In the genomic region with DNA sequence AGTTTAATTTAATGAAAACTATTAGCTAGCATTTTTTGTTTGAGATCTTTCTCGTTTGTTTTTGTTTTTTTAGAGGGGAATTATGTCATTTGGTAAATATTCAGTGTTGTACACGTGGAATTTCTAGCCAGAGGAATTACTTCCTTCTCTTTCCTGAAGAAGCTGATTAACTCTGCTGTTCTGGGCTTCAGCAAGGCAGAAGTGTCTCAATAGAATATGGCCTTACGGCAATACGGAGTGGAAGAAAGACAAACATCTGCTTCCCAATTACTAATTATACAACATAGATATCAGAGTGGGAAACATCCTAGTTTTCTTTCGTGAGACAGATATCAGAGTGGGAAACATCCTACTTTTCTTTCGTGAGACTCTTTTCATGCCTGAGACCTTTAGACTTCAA, we compare ENCODE assay signal across 16 cellular contexts. TPM values are rescaled to one million over a fixed set of nuclear protein-coding genes. Genes with fewer than 3 reads are reported as not detected.
DNase-seq lines count a peak whose midpoint lies in the region; ATAC-seq, FAIRE-seq and TF ChIP-seq lines count a peak whose summit lies in the region.
"Had no signal": no experiment of that assay in that cellular context is flagged by ENCODE, and none has a peak within 500 bp of the region (broad histone marks: within the 10 kb centered on the region; RNA-seq: fewer than 3 reads in every experiment).

No MANE protein-coding gene starts in this region.

- H2AK5ac ChIP-seq in neuronal stem cell (ENCODE audit: low read depth, low read length), result no peak overlapping the region

- no peak overlapping the region for H2BK12ac ChIP-seq in neuronal stem cell (ENCODE audit: low read length)

- intact Hi-C loops in Caco-2 (cut with micrococcal nuclease; ENCODE audit: unreplicated experiment), result no loop called here

- POLR2A ChIA-PET in Caco-2 (lab: Charles Lee), result no interaction called here

- no peak overlapping the region for H4K91ac ChIP-seq in neuronal stem cell (ENCODE audit: low read depth, low read length, poor library complexity)

- H3K9me3 Mint-ChIP-seq in Caco-2 (ENCODE audit: unreplicated experiment), result no peaks in the 10 kb centered on the region

- H3K27ac ChIP-seq in neuronal stem cell (replicated peaks; ENCODE audit: low read length) (no peak overlapping the region), gastroesophageal sphincter (no peak overlapping the region)
- H3K27ac ChIP-seq: lower lobe of right lung had no signal

- no TSS peak for BruUV-seq in Caco-2 (replicated peaks; lab: Mats Ljungman, UMichigan)

- no CpG with 5 or more reads among the region's 6 CpGs for WGBS in neuronal stem cell (ENCODE audit: extremely low coverage in 2 of 2, insufficient read length in 2 of 2, insufficient replicate concordance in 1 of 2), 2 donors
- whole genome bisulfite sequencing in gastroesophageal sphincter (ENCODE audit: low coverage in 1 of 2), 2 donors, result 31 to 57% methylated on average over 6 of the region's 6 CpGs

- no peaks in the 10 kb centered on the region for H3K79me1 ChIP-seq in neuronal stem cell (ENCODE audit: low read depth, low read length)

- H4K8ac ChIP-seq in neuronal stem cell (ENCODE audit: low read depth, low read length), result no peak overlapping the region

- H3K36me3 ChIP-seq in Caco-2 (ENCODE audit: control insufficient read depth, insufficient read depth, low read length) (no peaks in the 10 kb centered on the region), neuronal stem cell (replicated peaks in 1 of 2; ENCODE audit: control insufficient read depth in 2 of 2, insufficient read depth in 2 of 2, low read length in 2 of 2) (no peaks in the 10 kb centered on the region), gastroesophageal sphincter (no peaks in the 10 kb centered on the region)
- H3K36me3 ChIP-seq: lower lobe of right lung had no signal

- H3K4me3 ChIP-seq in Caco-2 (ENCODE audit: low read depth, low read length), result no peak overlapping the region
- no peak overlapping the region for H3K4me3 ChIP-seq in neuronal stem cell (ENCODE audit: low read length in 2 of 2)
- no peak overlapping the region for H3K4me3 ChIP-seq in gastroesophageal sphincter
- H3K4me3 ChIP-seq: lower lobe of right lung had no signal

- no peak for ATAC-seq in GM18517 (IDR thresholded peaks at IDR 0.05; ENCODE audit: unreplicated experiment)
- ATAC-seq in gastroesophageal sphincter, result no peak
- ATAC-seq in GM18861 (IDR thresholded peaks at IDR 0.05; ENCODE audit: unreplicated experiment), result no peak
- ATAC-seq: naive thymus-derived CD8-positive, alpha-beta T cell; SK-N-SH treated with all-trans-retinoic acid at 6 μM for 48 hours had no signal

- FAIRE-seq in RCC 7860 (lab: Jason Lieb, UNC) (peak; percentile 75), endometrium (lab: Jason Lieb, UNC) (peak; percentile 94)

- no peaks in the 10 kb centered on the region for H3K27me3 Mint-ChIP-seq in Caco-2 (ENCODE audit: insufficient read depth, unreplicated experiment)

- no peak overlapping the region for H3K18ac ChIP-seq in neuronal stem cell (ENCODE audit: low read length)

- H3K9me3 ChIP-seq in Caco-2, result no peaks in the 10 kb centered on the region
- no peaks in the 10 kb centered on the region for H3K9me3 ChIP-seq in neuronal stem cell (replicated peaks in 1 of 2; ENCODE audit: control insufficient read depth in 2 of 2, insufficient read depth in 1 of 2, low read depth in 1 of 2, low read length in 2 of 2)
- no peaks in the 10 kb centered on the region for H3K9me3 ChIP-seq in gastroesophageal sphincter
- H3K9me3 ChIP-seq: lower lobe of right lung had no signal

- H2BK15ac ChIP-seq in neuronal stem cell (ENCODE audit: low read length), result no peak overlapping the region

- H3K4ac ChIP-seq in neuronal stem cell (ENCODE audit: low read length), result no peak overlapping the region

- H3K23ac ChIP-seq in neuronal stem cell (ENCODE audit: low read depth, low read length, poor library complexity), result no peak overlapping the region

- no peak overlapping the region for H2BK5ac ChIP-seq in neuronal stem cell (ENCODE audit: low read length)

- H2AFZ ChIP-seq in neuronal stem cell (ENCODE audit: low read length), result peak overlapping the region; percentile 0

- no peak overlapping the region for H3K9ac ChIP-seq in neuronal stem cell (ENCODE audit: low read depth, low read length, poor library complexity)

- no peak overlapping the region for H3K4me2 ChIP-seq in neuronal stem cell (ENCODE audit: insufficient read depth, low read length, poor library complexity, severe bottlenecking)

- TF ChIP-seq EP300 in gastroesophageal sphincter (IDR thresholded peaks at IDR 0.05), result no peak

- DNase-seq in Caco-2 (no peak), RCC 7860 (ENCODE audit: low spot score) (no peak), neuronal stem cell (ENCODE audit: low spot score) (no peak), T1000 (lab: John Stamatoyannopoulos, UW) (no peak)
- DNase-seq: activated CD4-positive, alpha-beta T cell treated with anti-CD3 and anti-CD28 coated beads for 48 hours; activated CD8-positive, alpha-beta memory T cell treated with anti-CD3 and anti-CD28 coated beads, Interleukin-2, amount 50 U/mL, for 4 hours; lower lobe of right lung; naive thymus-derived CD8-positive, alpha-beta T cell; NCI-H1048; NCI-H69; stimulated activated CD4-positive, alpha-beta T cell treated with anti-CD3 and anti-CD28 coated beads, Interleukin-2, amount 100 ng/mL, for 24 hours had no signal

- CTCF ChIA-PET in Caco-2 (lab: Charles Lee), result no interaction called here

- no peak overlapping the region for H3K14ac ChIP-seq in neuronal stem cell (ENCODE audit: low read length)

- H3K4me1 ChIP-seq in Caco-2 (0 out of 2 replicates have a peak, but pooled peaks cover 10% of the 10 kb centered on the region), neuronal stem cell (ENCODE audit: control insufficient read depth in 2 of 2, insufficient read depth in 1 of 2, low read depth in 1 of 2, low read length in 2 of 2) (no peaks in the 10 kb centered on the region), gastroesophageal sphincter (peaks cover 0 to 11% (median 3%) of the 10 kb centered on the region in 3 donors)
- H3K4me1 ChIP-seq: lower lobe of right lung had no signal

- no peaks in the 10 kb centered on the region for H3K27me3 ChIP-seq in Caco-2 (replicated peaks; ENCODE audit: control insufficient read depth, insufficient read depth, low read length)
- no peaks in the 10 kb centered on the region for H3K27me3 ChIP-seq in neuronal stem cell (ENCODE audit: control insufficient read depth in 3 of 3, insufficient read depth in 3 of 3, low read depth in 1 of 3, low read length in 3 of 3)
- no peaks in the 10 kb centered on the region for H3K27me3 ChIP-seq in gastroesophageal sphincter

- H2BK120ac ChIP-seq in neuronal stem cell (ENCODE audit: low read depth, low read length), result no peak overlapping the region

- H3K4me1 Mint-ChIP-seq in Caco-2 (ENCODE audit: low read depth, unreplicated experiment), result peaks cover 22% of the 10 kb centered on the region
- H3K4me1 Mint-ChIP-seq: naive thymus-derived CD8-positive, alpha-beta T cell had no signal

- TF ChIP-seq CTCF in Caco-2 (IDR thresholded peaks at IDR 0.05; ENCODE audit: insufficient read depth in 1 of 2, low read depth in 1 of 2, low read length in 1 of 2, severe bottlenecking in 1 of 2, unreplicated experiment in 1 of 2) (no peak), gastroesophageal sphincter (IDR thresholded peaks at IDR 0.05) (no peak)

- peak overlapping the region; percentile 0 for H3K27ac Mint-ChIP-seq in Caco-2 (ENCODE audit: unreplicated experiment)
- H3K27ac Mint-ChIP-seq: naive thymus-derived CD8-positive, alpha-beta T cell had no signal

- no peak for TF ChIP-seq POLR2A in gastroesophageal sphincter (IDR thresholded peaks at IDR 0.05)

- peaks cover 29% of the 10 kb centered on the region for H3K36me3 Mint-ChIP-seq in Caco-2 (ENCODE audit: insufficient read depth, unreplicated experiment)
- H3K36me3 Mint-ChIP-seq: naive thymus-derived CD8-positive, alpha-beta T cell had no signal

- H3K4me3 Mint-ChIP-seq in Caco-2 (ENCODE audit: unreplicated experiment), result no peak overlapping the region
- H3K4me3 Mint-ChIP-seq: naive thymus-derived CD8-positive, alpha-beta T cell had no signal

RNA-seq across cellular contexts. Expression of a gene that starts 11.9 kb away (rescaled TPM):
- total RNA-seq in Caco-2 (2022) (37.9 and 55.8 TPM in 2 replicates), gastroesophageal sphincter (10 to 100 TPM; 10.6 to 55.9 (median 36.2) TPM)
- 3.1 TPM for polyA plus RNA-seq in neuronal stem cell (2013, experiment 1 of 2)
- polyA plus RNA-seq in neuronal stem cell (2013, experiment 2 of 2), result 2.9 TPM
- total RNA-seq: naive thymus-derived CD8-positive, alpha-beta T cell had no signal
- polyA plus RNA-seq: naive thymus-derived CD8-positive, alpha-beta T cell had no signal
